Comparison of ENCODE assay signal across 17 cellular contexts in genomic region chr2:159200498-159200897, GRCh38.
DNase-seq lines count a peak whose midpoint lies in the region; ATAC-seq and TF ChIP-seq lines count a peak whose summit lies in the region.
"Had no signal": no experiment of that assay in that cellular context is flagged by ENCODE, and none has a peak within 500 bp of the region (broad histone marks: within the 10 kb centered on the region; RNA-seq: fewer than 3 reads in every experiment).

No MANE protein-coding gene starts in this region.

- peak; percentile 34 for DNase-seq in AG10803 (ENCODE audit: low read depth)
- DNase-seq in coronary artery (ENCODE audit: low spot score), result no peak
- DNase-seq in mesothelial cell of epicardium (ENCODE audit: low spot score in 2 of 2, unreplicated experiment in 2 of 2), result no peak
- no peak for DNase-seq in SW 1271 (lab: John Stamatoyannopoulos, UW)
- no peak for DNase-seq in GOT3 (lab: John Stamatoyannopoulos, UW)
- no peak for DNase-seq in aorta
- no peak for DNase-seq in nucleus accumbens (lab: John Stamatoyannopoulos, UW)
- DNase-seq: activated CD4-positive, alpha-beta T cell treated with anti-CD3 and anti-CD28 coated beads for 48 hours; activated T-cell treated with anti-CD3 and anti-CD28 coated beads, Interleukin-2, amount 50 U/mL, for 48 hours; anterior cingulate cortex; DMS153; NCI-H1930; NCI-H774; ovary; tibial artery had no signal

- peak overlapping the region in 2 of 3 donors; percentile 68 to 94 for H3K27ac Mint-ChIP-seq in IgD-negative memory B cell
- peak overlapping the region; percentile 57 for H3K27ac Mint-ChIP-seq in mesothelial cell of epicardium
- H3K27ac Mint-ChIP-seq: T-helper 2 cell treated with Interferon-gamma antibody and Interleukin-4, amounts not matched to agents 5 μg/mL and 100 μg/mL, for 36 hours had no signal

- no peaks in the 10 kb centered on the region for H3K9me3 ChIP-seq in aorta (ENCODE audit: control insufficient read depth, low read length)
- H3K9me3 ChIP-seq: ovary, tibial artery had no signal

- peaks cover 0 to 14% (median 9%) of the 10 kb centered on the region in 3 donors for H3K4me1 Mint-ChIP-seq in IgD-negative memory B cell
- H3K4me1 Mint-ChIP-seq in mesothelial cell of epicardium, result peaks cover 2% of the 10 kb centered on the region

- 9 to 10% methylated on average over 1 of the region's 1 CpG for WGBS in aorta, 2 donors

- TF ChIP-seq CTCF in AG10803 (conservative IDR thresholded peaks at IDR 0.05; ENCODE audit: low read length) (no peak), coronary artery (IDR thresholded peaks at IDR 0.05) (no peak), mesothelial cell of epicardium (IDR thresholded peaks at IDR 0.05; ENCODE audit: unreplicated experiment) (no peak)

- peaks cover 3% of the 10 kb centered on the region for H3K27me3 Mint-ChIP-seq in IgD-negative memory B cell
- H3K27me3 Mint-ChIP-seq in mesothelial cell of epicardium (ENCODE audit: low read depth), result no peaks in the 10 kb centered on the region

- H3K27me3 ChIP-seq in aorta (ENCODE audit: control insufficient read depth in 1 of 2, insufficient read depth in 2 of 2, low read length in 1 of 2), result no peaks in the 10 kb centered on the region
- H3K27me3 ChIP-seq: ovary, tibial artery had no signal

- H3K36me3 Mint-ChIP-seq in IgD-negative memory B cell (no peaks in the 10 kb centered on the region), mesothelial cell of epicardium (peaks cover 58% of the 10 kb centered on the region)

- H3K4me3 Mint-ChIP-seq in IgD-negative memory B cell, result no peak overlapping the region
- H3K4me3 Mint-ChIP-seq in mesothelial cell of epicardium, result no peak overlapping the region
- H3K4me3 Mint-ChIP-seq: T-helper 2 cell treated with Interferon-gamma antibody and Interleukin-4, amounts not matched to agents 5 μg/mL and 100 μg/mL, for 36 hours had no signal

- H3K9me3 Mint-ChIP-seq in IgD-negative memory B cell, result no peaks in the 10 kb centered on the region
- no peaks in the 10 kb centered on the region for H3K9me3 Mint-ChIP-seq in mesothelial cell of epicardium
- H3K9me3 Mint-ChIP-seq: T-helper 2 cell treated with Interferon-gamma antibody and Interleukin-4, amounts not matched to agents 5 μg/mL and 100 μg/mL, for 36 hours had no signal

- peak overlapping the region; percentile 16 to 85 for H3K27ac ChIP-seq in coronary artery
- peak overlapping the region in 1 of 2 donors; percentile 65 for H3K27ac ChIP-seq in aorta (ENCODE audit: low read depth in 1 of 2, low read length in 2 of 2)
- H3K27ac ChIP-seq: ovary had no signal

- H3K36me3 ChIP-seq in aorta (ENCODE audit: control insufficient read depth in 1 of 2, insufficient read depth in 2 of 2, low read length in 1 of 2), result peaks cover 0 to 2% of the 10 kb centered on the region in 2 donors
- H3K36me3 ChIP-seq: ovary had no signal

- H3K4me3 ChIP-seq in AG10803 (ENCODE audit: low read length) (no peak overlapping the region), coronary artery (no peak overlapping the region), aorta (ENCODE audit: low read length in 2 of 2) (no peak overlapping the region)
- H3K4me3 ChIP-seq: ovary, tibial artery had no signal

- peaks cover 0 to 2% of the 10 kb centered on the region in 2 donors for H3K4me1 ChIP-seq in aorta (ENCODE audit: control insufficient read depth in 1 of 2, insufficient read depth in 2 of 2, low read length in 2 of 2)

- no peak for ATAC-seq in aorta (ENCODE audit: low FRiP score)

- intact Hi-C loops in aorta (cut with DNase I), result no loop called here
